22 cellular contexts compared by ENCODE assay signal in the genomic region with DNA sequence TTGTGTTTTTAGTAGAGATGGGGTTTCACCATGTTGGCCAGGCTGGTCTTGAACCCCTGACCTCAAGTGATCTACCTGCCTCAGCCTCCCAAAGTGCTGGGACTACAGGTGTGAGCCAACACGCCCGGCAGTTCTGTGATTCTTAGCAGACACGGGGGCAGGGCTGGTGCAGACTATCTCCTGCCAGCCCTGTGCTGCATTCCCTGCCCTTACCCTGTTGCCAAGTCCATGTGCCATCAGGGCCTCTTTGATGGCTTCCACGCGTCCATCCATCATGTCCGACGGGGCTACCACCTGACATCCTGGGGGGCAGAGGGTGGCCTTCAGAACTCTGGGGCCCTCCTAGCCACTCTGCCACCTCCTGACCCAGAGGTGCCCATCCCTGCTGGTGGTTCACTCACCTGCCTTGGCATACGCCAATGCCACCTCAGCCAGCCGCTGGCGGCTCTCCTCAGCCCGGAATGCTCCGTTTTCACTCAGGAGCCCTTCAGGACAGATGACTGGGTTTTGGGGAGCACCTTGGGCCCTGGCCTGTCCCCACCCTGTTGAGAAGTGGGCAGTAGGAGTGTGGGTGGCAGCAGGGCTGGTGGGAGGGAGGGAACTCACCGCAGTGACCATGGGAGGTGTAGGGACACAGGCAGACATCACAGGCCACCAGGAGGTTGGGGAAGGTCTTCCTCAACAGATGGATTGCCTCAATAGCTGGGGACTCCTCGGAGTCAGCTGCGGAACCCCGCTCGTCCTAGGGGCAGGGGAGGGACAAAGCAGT. TPM values are rescaled to one million over a fixed set of nuclear protein-coding genes. Genes with fewer than 3 reads are reported as not detected.
DNase-seq lines count a peak whose midpoint lies in the region; ATAC-seq and TF ChIP-seq lines count a peak whose summit lies in the region.
"Had no signal": no experiment of that assay in that cellular context is flagged by ENCODE, and none has a peak within 500 bp of the region (broad histone marks: within the 10 kb centered on the region; RNA-seq: fewer than 3 reads in every experiment).

No MANE protein-coding gene starts in this region.

- no peak for TF ChIP-seq EP300 in SK-N-SH (IDR thresholded peaks at IDR 0.05; ENCODE audit: borderline replicate concordance in 1 of 2, low read depth in 1 of 2, low read length in 1 of 2)
- TF ChIP-seq EP300 in esophagus muscularis mucosa (IDR thresholded peaks at IDR 0.05), result no peak

- H3K27ac ChIP-seq in SK-N-SH (ENCODE audit: low read depth in 2 of 2, low read length in 1 of 2) (no peak overlapping the region), esophagus muscularis mucosa (replicated peaks in 1 of 4) (no peak overlapping the region)
- H3K27ac ChIP-seq: 22Rv1; BLaER1 treated with 17β-estradiol and CSF1 and Interleukin-3, amounts not matched to agents 10 nM and 100 nM had no signal

- H3K79me2 ChIP-seq in SK-N-SH (ENCODE audit: insufficient read depth), result no peaks in the 10 kb centered on the region

- no peaks in the 10 kb centered on the region for H3K9me3 Mint-ChIP-seq in osteocyte (ENCODE audit: unreplicated experiment)
- H3K9me3 Mint-ChIP-seq: CD4-positive, alpha-beta T cell; CD8-positive, alpha-beta memory T cell had no signal

- H3K27me3 ChIP-seq in SK-N-SH (ENCODE audit: insufficient read depth), result no peaks in the 10 kb centered on the region
- no peaks in the 10 kb centered on the region for H3K27me3 ChIP-seq in esophagus muscularis mucosa
- H3K27me3 ChIP-seq: BE2C; BLaER1 treated with 17β-estradiol and CSF1 and Interleukin-3, amounts not matched to agents 10 nM and 100 nM had no signal

- H3K36me3 ChIP-seq in SK-N-SH (replicated peaks in 1 of 2; ENCODE audit: control insufficient read depth in 1 of 2, insufficient read depth in 2 of 2, low read length in 1 of 2), result peaks cover 4 to 18% of the 10 kb centered on the region in 2 experiments
- H3K36me3 ChIP-seq in esophagus muscularis mucosa, result peaks cover 30 to 88% (median 73%) of the 10 kb centered on the region in 4 donors
- H3K36me3 ChIP-seq in mucosa of descending colon (ENCODE audit: low read depth), result peaks cover 7% of the 10 kb centered on the region

- intact Hi-C loops in esophagus muscularis mucosa (cut with DNase I) (no loop called here), mucosa of descending colon (cut with DNase I, micrococcal nuclease) (no loop called here)

- no peak overlapping the region for H2AFZ ChIP-seq in SK-N-SH (ENCODE audit: low read depth)

- H3K4me1 ChIP-seq in SK-N-SH (ENCODE audit: control insufficient read depth in 1 of 2, insufficient read depth in 2 of 2, low read depth in 1 of 2, low read length in 1 of 2) (no peaks in the 10 kb centered on the region), esophagus muscularis mucosa (no peaks in the 10 kb centered on the region), mucosa of descending colon (ENCODE audit: low read depth) (peaks cover 27% of the 10 kb centered on the region)
- H3K4me1 ChIP-seq: BE2C had no signal

- no peaks in the 10 kb centered on the region for H3F3A ChIP-seq in SK-N-SH (replicated peaks; ENCODE audit: insufficient read depth)

- peaks cover 36% of the 10 kb centered on the region for H3K36me3 Mint-ChIP-seq in osteocyte (ENCODE audit: unreplicated experiment)

- H4K20me1 ChIP-seq in SK-N-SH (ENCODE audit: insufficient read depth), result no peaks in the 10 kb centered on the region

- ATAC-seq in SK-N-SH treated with all-trans-retinoic acid at 6 μM for 48 hours (no peak), mucosa of descending colon (no peak)
- ATAC-seq: GM12878 had no signal

- no peak for TF ChIP-seq POLR2A in esophagus muscularis mucosa (IDR thresholded peaks at IDR 0.05; ENCODE audit: low read depth)

- no peak overlapping the region for H3K4me2 ChIP-seq in SK-N-SH
- H3K4me2 ChIP-seq: BLaER1 treated with 17β-estradiol and CSF1 and Interleukin-3, amounts not matched to agents 10 nM and 100 nM had no signal

- TF ChIP-seq RAD21 in SK-N-SH (IDR thresholded peaks at IDR 0.05; ENCODE audit: low read length), result no peak

- POLR2A ChIA-PET in SK-N-SH (lab: Yijun Ruan, JAX), result no interaction called here

- no peak overlapping the region for H3K27ac Mint-ChIP-seq in osteocyte (ENCODE audit: unreplicated experiment)
- H3K27ac Mint-ChIP-seq: CD4-positive, alpha-beta T cell had no signal

- H3K9ac ChIP-seq in SK-N-SH, result no peak overlapping the region
- H3K9ac ChIP-seq: BLaER1 treated with 17β-estradiol and CSF1 and Interleukin-3, amounts not matched to agents 10 nM and 100 nM had no signal

- no peak for TF ChIP-seq CTCF in SK-N-SH (IDR thresholded peaks at IDR 0.05)
- TF ChIP-seq CTCF in esophagus muscularis mucosa (IDR thresholded peaks at IDR 0.05), result no peak
- TF ChIP-seq CTCF in mucosa of descending colon (IDR thresholded peaks at IDR 0.05), result no peak
- TF ChIP-seq CTCF in osteocyte (IDR thresholded peaks at IDR 0.05), result no peak

- no peak overlapping the region for H3K4me3 Mint-ChIP-seq in osteocyte (ENCODE audit: unreplicated experiment)
- H3K4me3 Mint-ChIP-seq: CD14-positive monocyte; CD4-positive, alpha-beta T cell; CD8-positive, alpha-beta memory T cell had no signal

- H3K4me3 ChIP-seq in SK-N-SH (ENCODE audit: low read depth in 2 of 2, low read length in 1 of 2), result no peak overlapping the region
- no peak overlapping the region for H3K4me3 ChIP-seq in esophagus muscularis mucosa
- H3K4me3 ChIP-seq in mucosa of descending colon, result no peak overlapping the region
- H3K4me3 ChIP-seq: BLaER1 treated with 17β-estradiol and CSF1 and Interleukin-3, amounts not matched to agents 10 nM and 100 nM; GM12878 had no signal

- H3K9me3 ChIP-seq in SK-N-SH (no peaks in the 10 kb centered on the region), esophagus muscularis mucosa (no peaks in the 10 kb centered on the region), mucosa of descending colon (no peaks in the 10 kb centered on the region)
- H3K9me3 ChIP-seq: BE2C; BLaER1 treated with 17β-estradiol and CSF1 and Interleukin-3, amounts not matched to agents 10 nM and 100 nM had no signal

- CTCF ChIA-PET in SK-N-SH (lab: Yijun Ruan, JAX), result no interaction called here

- WGBS in SK-N-SH (ENCODE audit: low lambda C conversion rate), result 96% methylated on average over 14 of the region's 17 CpGs
- 97% methylated on average over 11 of the region's 17 CpGs for WGBS in esophagus muscularis mucosa

- no peaks in the 10 kb centered on the region for H3K9me2 ChIP-seq in SK-N-SH

- no peaks in the 10 kb centered on the region for H3K27me3 Mint-ChIP-seq in osteocyte (ENCODE audit: unreplicated experiment)
- H3K27me3 Mint-ChIP-seq: CD4-positive, alpha-beta T cell; CD8-positive, alpha-beta memory T cell had no signal

- no peaks in the 10 kb centered on the region for H3K4me1 Mint-ChIP-seq in osteocyte (ENCODE audit: unreplicated experiment)

- DNase-seq in SK-N-SH (peak; percentile 3), esophagus muscularis mucosa (ENCODE audit: extremely low spot score) (peak; percentile 57), mucosa of descending colon (peak in 2 of 3 donors; percentile 33 to 38), AG20443 (ENCODE audit: low spot score) (no peak), NCI-H345 (lab: John Stamatoyannopoulos, UW) (no peak), osteocyte (ENCODE audit: extremely low spot score, unreplicated experiment) (no peak)
- DNase-seq: AML-193; BE2C; CD4-positive, alpha-beta T cell; CD8-positive, alpha-beta memory T cell; DMS 273 treated with DMSO at 0.1 percent for 48 hours; DMS79; EL; GDM1; GOT3; HCEC 1CT had no signal

TF ChIP-seq in SK-N-SH, 30 proteins besides CTCF, POLR2A, EP300 and RAD21 (continues in another document):
- TF ChIP-seq SMC3 (IDR thresholded peaks at IDR 0.05; ENCODE audit: low read depth, low read length), result no peak
- TF ChIP-seq RCOR1 (IDR thresholded peaks at IDR 0.05; ENCODE audit: low read length), result no peak

TF ChIP-seq in SK-N-SH treated with all-trans-retinoic acid at 6 μM for 48 hours, 23 proteins besides CTCF, POLR2A, EP300 and RAD21 (continues in another document):
- TF ChIP-seq ZFP30 (CRISPR knock-in tag; IDR thresholded peaks at IDR 0.05) (no peak), RARB (CRISPR knock-in tag; IDR thresholded peaks at IDR 0.05) (no peak), ZNF565 (CRISPR knock-in tag; conservative IDR thresholded peaks at IDR 0.05; ENCODE audit: low read depth) (no peak), SNAI2 (CRISPR knock-in tag; IDR thresholded peaks at IDR 0.05) (no peak), ZNF8 (CRISPR knock-in tag; IDR thresholded peaks at IDR 0.05) (no peak), OSR1 (CRISPR knock-in tag; IDR thresholded peaks at IDR 0.05) (no peak), PPARA (CRISPR knock-in tag; IDR thresholded peaks at IDR 0.05; ENCODE audit: borderline replicate concordance) (no peak), ISL1 (CRISPR knock-in tag; IDR thresholded peaks at IDR 0.05) (no peak)

RNA-seq across cellular contexts. Expression of a gene that starts 10.7 kb away (rescaled TPM):
- 10.7 and 11.8 TPM in 2 replicates for polyA plus RNA-seq in SK-N-SH (2012; rRNA removed)
- polyA plus RNA-seq in SK-N-SH (2012; cell fraction: cytosol; rRNA removed), result 9.5 and 9.6 TPM in 2 replicates
- 26.6 and 35.1 TPM in 2 replicates for polyA plus RNA-seq in SK-N-SH (2012; cell fraction: nucleus; rRNA removed)
- 10 to 100 TPM; 18.2 to 31.1 (median 28.6) TPM for total RNA-seq in esophagus muscularis mucosa
- total RNA-seq in mucosa of descending colon, result 10 to 100 TPM; 51.2 to 82.4 (median 56.3) TPM
- 26.2 and 27.4 TPM in 2 replicates for total RNA-seq in osteocyte

RNA-seq across cellular contexts. Expression of a gene that starts 13.6 kb away (rescaled TPM):
- polyA plus RNA-seq in SK-N-SH (2012; rRNA removed), result 17.1 and 20.4 TPM in 2 replicates
- polyA plus RNA-seq in SK-N-SH (2012; cell fraction: cytosol; rRNA removed), result 7.2 and 11.6 TPM in 2 replicates
- 41.5 and 42.8 TPM in 2 replicates for polyA plus RNA-seq in SK-N-SH (2012; cell fraction: nucleus; rRNA removed)
- total RNA-seq in esophagus muscularis mucosa (10 to 100 TPM in 3 of 4 donors, 1 to 10 TPM in 1; 9.1 to 30.2 (median 22.8) TPM), mucosa of descending colon (100 to 1,000 TPM in 2 of 3 donors, 10 to 100 TPM in 1; 75.7 to 148 (median 115) TPM), osteocyte (12.2 and 12.7 TPM in 2 replicates)

RNA-seq across cellular contexts. Expression of a gene that starts 20.1 kb away (rescaled TPM):
- polyA plus RNA-seq in SK-N-SH (2012; rRNA removed), result 40.1 and 48.3 TPM in 2 replicates
- 46.8 and 48.8 TPM in 2 replicates for polyA plus RNA-seq in SK-N-SH (2012; cell fraction: cytosol; rRNA removed)
- 53.7 and 57.8 TPM in 2 replicates for polyA plus RNA-seq in SK-N-SH (2012; cell fraction: nucleus; rRNA removed)
- 10 to 100 TPM; 25.7 to 42.6 (median 32.8) TPM for total RNA-seq in esophagus muscularis mucosa
- total RNA-seq in mucosa of descending colon, result 10 to 100 TPM; 22.2 to 31.0 (median 28.6) TPM
- 32.0 and 35.5 TPM in 2 replicates for total RNA-seq in osteocyte

RNA-seq across cellular contexts. Expression of a gene that starts 20.2 kb away (rescaled TPM):
- 0.47 and 0.58 TPM in 2 replicates for polyA plus RNA-seq in SK-N-SH (2012; rRNA removed)
- 0.67 and 0.98 TPM in 2 replicates for polyA plus RNA-seq in SK-N-SH (2012; cell fraction: cytosol; rRNA removed)
- polyA plus RNA-seq in SK-N-SH (2012; cell fraction: nucleus; rRNA removed), result 0.92 and 1.2 TPM in 2 replicates
- 1 to 10 TPM in 1 of 4 donors, under 1 TPM in 1, not detected in 2; 0.17 to 1.8 TPM for total RNA-seq in esophagus muscularis mucosa
- under 1 TPM in 2 of 3 donors, not detected in 1; 0.20 to 0.55 TPM for total RNA-seq in mucosa of descending colon
- 0.43 and 0.55 TPM in 2 replicates for total RNA-seq in osteocyte
- polyA plus RNA-seq: CD14-positive monocyte had no signal

RNA-seq across cellular contexts. Expression of a gene that starts 41.0 kb away (rescaled TPM):
- polyA plus RNA-seq in SK-N-SH (2012; rRNA removed), result 0.03 TPM in 1 of 2 replicates, not detected in the other
- 0.01 TPM in 1 of 2 replicates, not detected in the other for polyA plus RNA-seq in SK-N-SH (2012; cell fraction: cytosol; rRNA removed)
- polyA plus RNA-seq in SK-N-SH (2012; cell fraction: nucleus; rRNA removed), result 0.02 and 0.05 TPM in 2 replicates
- under 1 TPM; 0.52 to 0.99 (median 0.70) TPM for total RNA-seq in esophagus muscularis mucosa
- total RNA-seq in mucosa of descending colon, result 10 to 100 TPM in 2 of 3 donors, 1 to 10 TPM in 1; 7.4 to 45.0 (median 26.7) TPM
- total RNA-seq in osteocyte, result not detected in 2 replicates
- total RNA-seq: CD4-positive, alpha-beta T cell had no signal
- polyA plus RNA-seq: AG04450 had no signal

Comparison
In these comparisons a context has a peak if more than half of its experiments do, and no peak if none do; other contexts are left out.
1. DNase-seq: peak in SK-N-SH (single experiment), esophagus muscularis mucosa (single experiment) and mucosa of descending colon (2 of 3); none in AG20443 (single experiment), NCI-H345 (single experiment) and osteocyte (single experiment).